ENCODE assay signal across 18 cellular contexts in genomic region chr7:28169166-28169713, GRCh38. TPM values are rescaled to one million over a fixed set of nuclear protein-coding genes. Genes with fewer than 3 reads are reported as not detected.
DNase-seq lines count a peak whose midpoint lies in the region; ATAC-seq, FAIRE-seq and TF ChIP-seq lines count a peak whose summit lies in the region.
"Had no signal": no experiment of that assay in that cellular context is flagged by ENCODE, and none has a peak within 500 bp of the region (broad histone marks: within the 10 kb centered on the region; RNA-seq: fewer than 3 reads in every experiment).

No MANE protein-coding gene starts in this region.

- no peak for FAIRE-seq in A549 (lab: Jason Lieb, UNC)
- peak; percentile 87 for FAIRE-seq in H54 (lab: Jason Lieb, UNC)
- FAIRE-seq in HepG2 (lab: Jason Lieb, UNC), result no peak

- no peaks in the 10 kb centered on the region for H3K36me3 ChIP-seq in HepG2 (replicated peaks in 1 of 2; ENCODE audit: control insufficient read depth in 1 of 2, insufficient read depth in 2 of 2, low read length in 2 of 2)
- H3K36me3 ChIP-seq: heart right ventricle, stomach had no signal

- H3K9me3 ChIP-seq in A549 (no peaks in the 10 kb centered on the region), HepG2 (ENCODE audit: low read length) (no peaks in the 10 kb centered on the region)
- H3K9me3 ChIP-seq: heart right ventricle, stomach had no signal

- no peak overlapping the region for H3K4me2 ChIP-seq in A549
- no peak overlapping the region for H3K4me2 ChIP-seq in HepG2 (ENCODE audit: low read depth, low read length)

- H3K9me3 Mint-ChIP-seq in activated CD4-positive, alpha-beta T cell treated with anti-CD3 and anti-CD28 coated beads, Interleukin-2, amount 10 ng/mL, durations not matched to agents 7 days and 5 days, result no peaks in the 10 kb centered on the region
- H3K9me3 Mint-ChIP-seq: activated CD8-positive, alpha-beta T cell treated with anti-CD3 and anti-CD28 coated beads for 36 hours had no signal

- 69% methylated on average over 3 of the region's 3 CpGs for WGBS in A549 (ENCODE audit: missing lambda C conversion rate)
- 0% methylated on average over 3 of the region's 3 CpGs for WGBS in HepG2 (ENCODE audit: low lambda C conversion rate)

- POLR2A ChIA-PET in A549 (lab: Yijun Ruan, JAX), result no interaction called here
- POLR2A ChIA-PET in HepG2 (lab: Yijun Ruan, JAX), result no interaction called here
- POLR2A ChIA-PET in activated CD4-positive, alpha-beta T cell treated with anti-CD3 and anti-CD28 coated beads, Interleukin-2, amount 10 ng/mL, durations not matched to agents 7 days and 5 days (lab: Charles Lee), result no interaction called here

- no peak for TF ChIP-seq POLR2A in A549 (IDR thresholded peaks at IDR 0.05; ENCODE audit: low read length)
- TF ChIP-seq POLR2A in H54 (IDR thresholded peaks at IDR 0.05; ENCODE audit: low read depth, low read length), result no peak
- no peak for TF ChIP-seq POLR2A in HepG2 (IDR thresholded peaks at IDR 0.05; ENCODE audit: insufficient read depth in 1 of 2, low read depth in 2 of 2, low read length in 2 of 2)

- H3K4me1 ChIP-seq in A549 (peaks cover 13% of the 10 kb centered on the region; the same call in 2 of the 3 replicates), HepG2 (ENCODE audit: insufficient read depth, low read length) (no peaks in the 10 kb centered on the region)

- no peak overlapping the region for H3K4me3 ChIP-seq in A549
- H3K4me3 ChIP-seq in HepG2 (replicated peaks in 1 of 3; ENCODE audit: insufficient read depth in 1 of 3, low read depth in 2 of 3, low read length in 3 of 3), result no peak overlapping the region
- H3K4me3 ChIP-seq: dorsolateral prefrontal cortex, heart right ventricle, stomach had no signal

- BruUV-seq in HepG2 (replicated peaks; lab: Mats Ljungman, UMichigan), result no TSS peak

- ATAC-seq in A549, result no peak
- ATAC-seq in SK-N-SH treated with all-trans-retinoic acid at 6 μM for 48 hours, result peak; percentile 27
- no peak for ATAC-seq in HepG2
- ATAC-seq in HG02870 (IDR thresholded peaks at IDR 0.05; ENCODE audit: unreplicated experiment), result no peak
- ATAC-seq: heart right ventricle had no signal

- H4K20me1 ChIP-seq in HepG2 (ENCODE audit: insufficient read depth, low read length), result no peaks in the 10 kb centered on the region

- TF ChIP-seq RAD21 in A549 (conservative IDR thresholded peaks at IDR 0.05 in 1 of 2, IDR thresholded peaks at IDR 0.05 in 1 of 2), result no peak
- no peak for TF ChIP-seq RAD21 in HepG2 (CRISPR knock-in tag; IDR thresholded peaks at IDR 0.05)

- H3K27me3 ChIP-seq in HepG2 (ENCODE audit: control insufficient read depth in 1 of 2, insufficient read depth in 2 of 2, low read length in 2 of 2), result peaks cover 1 to 9% of the 10 kb centered on the region in 2 experiments; a peak in 4 of 5 replicates
- H3K27me3 ChIP-seq: dorsolateral prefrontal cortex, heart right ventricle, stomach had no signal

- H3K36me3 Mint-ChIP-seq in activated CD4-positive, alpha-beta T cell treated with anti-CD3 and anti-CD28 coated beads, Interleukin-2, amount 10 ng/mL, durations not matched to agents 7 days and 5 days (ENCODE audit: low read depth), result no peaks in the 10 kb centered on the region

- DNase-seq in A549 (ENCODE audit: low read depth in 1 of 2, low spot score in 1 of 2) (no peak), H54 (ENCODE audit: insufficient read length, low spot score) (no peak), HepG2 (ENCODE audit: low spot score) (no peak), DMS153 treated with DMSO at 0.1 percent for 48 hours (lab: John Stamatoyannopoulos, UW; ENCODE audit: unreplicated experiment) (no peak), ureter (ENCODE audit: low spot score) (no peak)
- no peak for DNase-seq in activated CD4-positive, alpha-beta T cell treated with anti-CD3 and anti-CD28 coated beads, Interleukin-2, amount 10 ng/mL, durations not matched to agents 7 days and 5 days
- DNase-seq: activated CD8-positive, alpha-beta T cell treated with anti-CD3 and anti-CD28 coated beads for 36 hours; activated T-cell treated with anti-CD3 and anti-CD28 coated beads, Interleukin-2, amount 50 U/mL, for 48 hours; dorsolateral prefrontal cortex; GDM1; heart right ventricle; KG1; midbrain; NCI-H1092; retina; stomach had no signal

- no peak overlapping the region for H3K4me3 Mint-ChIP-seq in activated CD4-positive, alpha-beta T cell treated with anti-CD3 and anti-CD28 coated beads, Interleukin-2, amount 10 ng/mL, durations not matched to agents 7 days and 5 days
- H3K4me3 Mint-ChIP-seq: activated CD8-positive, alpha-beta T cell treated with anti-CD3 and anti-CD28 coated beads for 36 hours had no signal

- peaks cover 3% of the 10 kb centered on the region for H3K4me1 Mint-ChIP-seq in activated CD4-positive, alpha-beta T cell treated with anti-CD3 and anti-CD28 coated beads, Interleukin-2, amount 10 ng/mL, durations not matched to agents 7 days and 5 days

- TF ChIP-seq EP300 in A549 (IDR thresholded peaks at IDR 0.05) (no peak), HepG2 (IDR thresholded peaks at IDR 0.05; ENCODE audit: low read depth in 2 of 2, low read length in 2 of 2) (no peak), HepG2 (CRISPR knock-in tag; IDR thresholded peaks at IDR 0.05; ENCODE audit: borderline replicate concordance) (no peak)

- TF ChIP-seq CTCF in A549 (IDR thresholded peaks at IDR 0.05) (no peak), HepG2 (CRISPR knock-in tag; IDR thresholded peaks at IDR 0.05) (no peak)

- H3K27ac ChIP-seq in A549 (no peak overlapping the region), HepG2 (ENCODE audit: extremely low read length, insufficient read depth, low read length) (no peak overlapping the region)
- H3K27ac ChIP-seq: dorsolateral prefrontal cortex, heart right ventricle, stomach had no signal

- CTCF ChIA-PET in A549 (lab: Yijun Ruan, JAX) (interaction anchor here (1.4 kb wide), 1 partner anchor 9 kb away, joined by 4 read pairs; no protein-coding TSS in a partner anchor), HepG2 (lab: Yijun Ruan, JAX; ENCODE audit: low intra/inter-chr PET ratio, low total read pairs) (no interaction called here)
- CTCF ChIA-PET in activated CD4-positive, alpha-beta T cell treated with anti-CD3 and anti-CD28 coated beads, Interleukin-2, amount 10 ng/mL, durations not matched to agents 7 days and 5 days (lab: Charles Lee), result no interaction called here

- intact Hi-C loops in HepG2 (cut with micrococcal nuclease; ENCODE audit: unreplicated experiment), result no loop called here

- H3K27ac Mint-ChIP-seq in activated CD4-positive, alpha-beta T cell treated with anti-CD3 and anti-CD28 coated beads, Interleukin-2, amount 10 ng/mL, durations not matched to agents 7 days and 5 days, result no peak overlapping the region
- H3K27ac Mint-ChIP-seq: activated CD8-positive, alpha-beta T cell treated with anti-CD3 and anti-CD28 coated beads for 36 hours had no signal

- no peaks in the 10 kb centered on the region for H3K27me3 Mint-ChIP-seq in activated CD4-positive, alpha-beta T cell treated with anti-CD3 and anti-CD28 coated beads, Interleukin-2, amount 10 ng/mL, durations not matched to agents 7 days and 5 days
- H3K27me3 Mint-ChIP-seq: activated CD8-positive, alpha-beta T cell treated with anti-CD3 and anti-CD28 coated beads for 36 hours had no signal

- H3K79me2 ChIP-seq in HepG2 (ENCODE audit: insufficient read depth, low read length), result no peaks in the 10 kb centered on the region

- H2AFZ ChIP-seq in HepG2 (ENCODE audit: low read length), result no peak overlapping the region

- no peak overlapping the region for H3K9ac ChIP-seq in HepG2 (ENCODE audit: insufficient read depth, low read depth, low read length)

- in situ Hi-C loops in HepG2 (cut with HindIII; ENCODE audit: extremely low pct_ligation_motif_present, low pct_unique_long_range_greater_than_20kb), result no loop called here

TF ChIP-seq in A549, 52 proteins besides CTCF, POLR2A, EP300 and RAD21 (continues in another document):
- TF ChIP-seq FOSL2 (IDR thresholded peaks at IDR 0.05) (no peak), FOSL2 (CRISPR knock-in tag; IDR thresholded peaks at IDR 0.05) (peak; percentile 43; the same call in 1 of the 2 replicates)

TF ChIP-seq in SK-N-SH treated with all-trans-retinoic acid at 6 μM for 48 hours, 23 proteins besides CTCF, POLR2A, EP300 and RAD21:
- TF ChIP-seq ISL1 (CRISPR knock-in tag; IDR thresholded peaks at IDR 0.05), result peak; percentile 60
- TF ChIP-seq CSDC2 (CRISPR knock-in tag; IDR thresholded peaks at IDR 0.05), result no peak

RNA-seq across cellular contexts. Expression of gene JAZF1, which starts 11.4 kb away (rescaled TPM):
- polyA plus RNA-seq in A549 (2011; rRNA removed) (1.9 and 2.4 TPM in 2 replicates), A549 (2017; fragmentation: RNase III; extraction: RNeasy Plus Mini Kit Qiagen cat#74134 plus additional on column Dnase treatment) (2.6 to 2.8 TPM (median 2.7 TPM) in 3 replicates), HepG2 (2011; rRNA removed) (not detected in 2 replicates)
- polyA plus RNA-seq in A549 (2012; cell fraction: cytosol; rRNA removed), result 1.7 TPM in 2 replicates
- 0.70 and 1.2 TPM in 2 replicates for polyA plus RNA-seq in A549 (2012; cell fraction: nucleus; rRNA removed)
- 0.91 and 2.4 TPM in 2 replicates for polyA minus RNA-seq in A549 (2011; rRNA and poly(A)+ RNA removed)
- total RNA-seq in HepG2 (2016; rRNA removed; fragmentation: Illumina TruSeq; extraction: Trizol) (not detected in 2 replicates), ureter (16.1 TPM)
- total RNA-seq in HepG2 (2016; cell fraction: cytosol; rRNA removed; fragmentation: Illumina TruSeq; extraction: Trizol; ENCODE audit: low read depth), result not detected in 2 replicates
- total RNA-seq in HepG2 (2016; cell fraction: insoluble cytoplasmic fraction; rRNA removed; fragmentation: Illumina TruSeq; extraction: Trizol), result not detected in 2 replicates
- total RNA-seq in HepG2 (2016; cell fraction: membrane; rRNA removed; fragmentation: Illumina TruSeq; extraction: Trizol), result not detected in 2 replicates
- total RNA-seq in HepG2 (2016; cell fraction: nucleus; rRNA removed; fragmentation: Illumina TruSeq; extraction: Trizol), result not detected in 2 replicates
- not detected in 2 replicates for polyA plus RNA-seq in HepG2 (2011; cell fraction: cytosol; rRNA removed)
- polyA plus RNA-seq in HepG2 (2011; cell fraction: nucleus; rRNA removed), result not detected in 2 replicates
- polyA plus RNA-seq in HepG2 (2012), result not detected in 2 replicates
- not detected in 2 replicates for polyA plus RNA-seq in HepG2 (2016; cell fraction: cytosol; fragmentation: Illumina TruSeq; extraction: Trizol; ENCODE audit: low read depth)
- not detected in 2 replicates for polyA plus RNA-seq in HepG2 (2016; cell fraction: insoluble cytoplasmic fraction; fragmentation: Illumina TruSeq; extraction: Trizol; ENCODE audit: low read depth)
- not detected in 2 replicates for polyA plus RNA-seq in HepG2 (2016; cell fraction: membrane; fragmentation: Illumina TruSeq; extraction: Trizol; ENCODE audit: low read depth)
- polyA plus RNA-seq in HepG2 (2016; cell fraction: nucleus; fragmentation: Illumina TruSeq; extraction: Trizol; ENCODE audit: insufficient read depth, low read depth), result not detected in 2 replicates
- polyA minus RNA-seq in HepG2 (2011; rRNA and poly(A)+ RNA removed; ENCODE audit: low replicate concordance), result 3.1 TPM in 1 of 2 replicates, not detected in the other
- polyA minus RNA-seq in HepG2 (2011; cell fraction: cytosol; rRNA and poly(A)+ RNA removed), result not detected in 2 replicates
- polyA minus RNA-seq in HepG2 (2011; cell fraction: nucleus; rRNA and poly(A)+ RNA removed), result not detected in 2 replicates
- 1 to 10 TPM; 5.2 to 7.6 TPM for total RNA-seq in activated CD4-positive, alpha-beta T cell treated with anti-CD3 and anti-CD28 coated beads, Interleukin-2, amount 10 ng/mL, durations not matched to agents 7 days and 5 days
